ENCODE assay signal across 19 cellular contexts in genomic region chr7:132244917-132245480, GRCh38.
DNase-seq lines count a peak whose midpoint lies in the region; ATAC-seq and TF ChIP-seq lines count a peak whose summit lies in the region.
"Had no signal": no experiment of that assay in that cellular context is flagged by ENCODE, and none has a peak within 500 bp of the region (broad histone marks: within the 10 kb centered on the region; RNA-seq: fewer than 3 reads in every experiment).

No MANE protein-coding gene starts in this region.

- H3K36me3 Mint-ChIP-seq in brain (peaks cover 22% of the 10 kb centered on the region), chondrocyte (ENCODE audit: low read depth) (peaks cover 2% of the 10 kb centered on the region)
- H3K36me3 Mint-ChIP-seq: CD4-positive, CD25-positive, alpha-beta regulatory T cell; CD8-positive, alpha-beta memory T cell had no signal

- no peak overlapping the region for H3K4me3 ChIP-seq in heart right ventricle
- H3K4me3 ChIP-seq: GM23338 had no signal

- TF ChIP-seq CTCF in heart right ventricle (IDR thresholded peaks at IDR 0.05) (no peak), brain (conservative IDR thresholded peaks at IDR 0.05) (no peak), chondrocyte (IDR thresholded peaks at IDR 0.05) (no peak)

- H3K36me3 ChIP-seq in heart right ventricle: no peaks in the 10 kb centered on the region
- H3K36me3 ChIP-seq: BE2C had no signal

- DNase-seq in cardiac septum (ENCODE audit: low spot score) (peak; percentile 26), heart right ventricle (no peak), NCI-H82 treated with DMSO at 0.1 percent for 48 hours (lab: John Stamatoyannopoulos, UW; ENCODE audit: unreplicated experiment) (peak; percentile 59), kidney glomerular epithelial cell (lab: John Stamatoyannopoulos, UW) (no peak), NCI-H2196 (lab: John Stamatoyannopoulos, UW; ENCODE audit: unreplicated experiment) (no peak), chondrocyte (ENCODE audit: low spot score) (no peak)
- DNase-seq: BE2C; C1 segment of cervical spinal cord; CD4-positive, CD25-positive, alpha-beta regulatory T cell; CD8-positive, alpha-beta memory T cell; COR-L47; DMS153; DMS79; GDM1; HCEC 1CT; IMR-90 had no signal

- H3K27ac Mint-ChIP-seq in brain (peak overlapping the region in 4 of 5 experiments; percentile 4 to 43 (median 34)), chondrocyte (ENCODE audit: unreplicated experiment) (no peak overlapping the region)
- H3K27ac Mint-ChIP-seq: CD4-positive, CD25-positive, alpha-beta regulatory T cell; CD8-positive, alpha-beta memory T cell; GM23338 had no signal

- no peaks in the 10 kb centered on the region for H3K27me3 ChIP-seq in heart right ventricle
- H3K27me3 ChIP-seq: BE2C had no signal

- H3K9me3 Mint-ChIP-seq in brain (peaks cover 0 to 24% (median 19%) of the 10 kb centered on the region in 5 experiments), chondrocyte (ENCODE audit: low read depth) (peaks cover 10% of the 10 kb centered on the region)

- intact Hi-C loops in cardiac septum (cut with DNase I): no loop called here
- intact Hi-C loops in heart right ventricle (cut with DNase I): no loop called here

- peaks cover 0 to 15% (median 7%) of the 10 kb centered on the region in 9 donors for H3K4me1 ChIP-seq in heart right ventricle

- H3K4me1 Mint-ChIP-seq in brain (peaks cover 18% of the 10 kb centered on the region), chondrocyte (ENCODE audit: low read depth) (peaks cover 8% of the 10 kb centered on the region)
- H3K4me1 Mint-ChIP-seq: CD4-positive, CD25-positive, alpha-beta regulatory T cell; CD8-positive, alpha-beta memory T cell had no signal

- H3K4me3 Mint-ChIP-seq in brain (no peak overlapping the region), chondrocyte (ENCODE audit: unreplicated experiment) (no peak overlapping the region)
- H3K4me3 Mint-ChIP-seq: CD4-positive, CD25-positive, alpha-beta regulatory T cell; CD8-positive, alpha-beta memory T cell; GM23338 had no signal

- ATAC-seq in heart right ventricle: no peak
- ATAC-seq: GM23338 had no signal

- H3K27ac ChIP-seq in heart right ventricle: no peak overlapping the region
- H3K27ac ChIP-seq: HL-60 had no signal

- WGBS in heart right ventricle, 2 donors: 91 to 93% methylated on average over 5 of the region's 5 CpGs

- peaks cover 0 to 9% (median 0%) of the 10 kb centered on the region in 11 donors for H3K9me3 ChIP-seq in heart right ventricle
- H3K9me3 ChIP-seq: BE2C had no signal

- H3K27me3 Mint-ChIP-seq in brain (no peaks in the 10 kb centered on the region), chondrocyte (ENCODE audit: low read depth) (no peaks in the 10 kb centered on the region)
- H3K27me3 Mint-ChIP-seq: CD4-positive, CD25-positive, alpha-beta regulatory T cell had no signal

Comparison
In these comparisons a context has a peak if more than half of its experiments do, and no peak if none do; other contexts are left out.
1. DNase-seq: peak in cardiac septum (single experiment) and NCI-H82 treated with DMSO at 0.1 percent for 48 hours (single experiment); none in heart right ventricle (0 of 2), kidney glomerular epithelial cell (single experiment), NCI-H2196 (single experiment) and chondrocyte (single experiment).